In genomic region chr15:67085818-67086649, GRCh38 we compare ENCODE assay signal across 8 cellular contexts. TPM values are rescaled to one million over a fixed set of nuclear protein-coding genes. Genes with fewer than 3 reads are reported as not detected.
DNase-seq lines count a peak whose midpoint lies in the region; ATAC-seq, FAIRE-seq and TF ChIP-seq lines count a peak whose summit lies in the region.

No MANE protein-coding gene starts in this region.

- no peaks in the 10 kb centered on the region for H3K9me3 ChIP-seq in right atrium auricular region

- ATAC-seq in Right ventricle myocardium superior (ENCODE audit: poor library complexity) = peak; percentile 32
- ATAC-seq in HG02763 (IDR thresholded peaks at IDR 0.05; ENCODE audit: unreplicated experiment) = peak; percentile 55
- peak; percentile 27 for ATAC-seq in esophagus mucosa
- ATAC-seq in stimulated activated effector memory CD8-positive, alpha-beta T cell treated with anti-CD3 and anti-CD28 coated beads, Interleukin-12 subunit alpha, Interleukin-12 subunit beta, amount 100 ng/mL, for 72 hours = peak; percentile 77

- H3K9me3 Mint-ChIP-seq in stimulated activated effector memory CD8-positive, alpha-beta T cell treated with anti-CD3 and anti-CD28 coated beads, Interleukin-12 subunit alpha, Interleukin-12 subunit beta, amount 100 ng/mL, for 72 hours = no peaks in the 10 kb centered on the region

- H3K27ac ChIP-seq in right atrium auricular region = peak overlapping the region in 1 of 2 donors; percentile 6

- H3K27me3 ChIP-seq in right atrium auricular region = no peaks in the 10 kb centered on the region

- H3K36me3 Mint-ChIP-seq in stimulated activated effector memory CD8-positive, alpha-beta T cell treated with anti-CD3 and anti-CD28 coated beads, Interleukin-12 subunit alpha, Interleukin-12 subunit beta, amount 100 ng/mL, for 72 hours = peaks cover 51% of the 10 kb centered on the region

- TF ChIP-seq CTCF in right atrium auricular region (IDR thresholded peaks at IDR 0.05) = no peak

- H3K4me1 ChIP-seq in right atrium auricular region = peaks cover 0 to 97% of the 10 kb centered on the region in 2 donors

- H3K36me3 ChIP-seq in right atrium auricular region = no peaks in the 10 kb centered on the region

- DNase-seq in Right ventricle myocardium superior (no peak), right atrium auricular region (ENCODE audit: low spot score) (no peak), RCC 7860 (ENCODE audit: low spot score) (peak; percentile 51), putamen (ENCODE audit: low spot score) (no peak), NCI-H2196 (lab: John Stamatoyannopoulos, UW; ENCODE audit: unreplicated experiment) (no peak)
- DNase-seq in stimulated activated effector memory CD8-positive, alpha-beta T cell treated with anti-CD3 and anti-CD28 coated beads, Interleukin-12 subunit alpha, Interleukin-12 subunit beta, amount 100 ng/mL, for 72 hours (ENCODE audit: low spot score in 2 of 2) = no peak

- intact Hi-C loops in Right ventricle myocardium superior (cut with DNase I) = no loop called here

- peaks cover 100% of the 10 kb centered on the region for H3K4me1 Mint-ChIP-seq in stimulated activated effector memory CD8-positive, alpha-beta T cell treated with anti-CD3 and anti-CD28 coated beads, Interleukin-12 subunit alpha, Interleukin-12 subunit beta, amount 100 ng/mL, for 72 hours

- no peak for FAIRE-seq in RCC 7860 (lab: Jason Lieb, UNC)

- no peak overlapping the region for H3K4me3 ChIP-seq in right atrium auricular region

- H3K27ac Mint-ChIP-seq in stimulated activated effector memory CD8-positive, alpha-beta T cell treated with anti-CD3 and anti-CD28 coated beads, Interleukin-12 subunit alpha, Interleukin-12 subunit beta, amount 100 ng/mL, for 72 hours = peak overlapping the region; percentile 95

- H3K4me3 Mint-ChIP-seq in stimulated activated effector memory CD8-positive, alpha-beta T cell treated with anti-CD3 and anti-CD28 coated beads, Interleukin-12 subunit alpha, Interleukin-12 subunit beta, amount 100 ng/mL, for 72 hours = peak overlapping the region; percentile 74

RNA-seq across cellular contexts. Expression of gene SMAD3, which starts 20.6 kb away (rescaled TPM):
- total RNA-seq in Right ventricle myocardium superior (17.3 TPM), right atrium auricular region (10 to 100 TPM; 20.8 to 37.8 TPM), esophagus mucosa (35.6 TPM)

Comparison
In these comparisons a context has a peak if more than half of its experiments do, and no peak if none do; other contexts are left out.
1. ATAC-seq: peak in every context shown above with its lines; median percentile 77 in stimulated activated effector memory CD8-positive, alpha-beta T cell treated with anti-CD3 and anti-CD28 coated beads, Interleukin-12 subunit alpha, Interleukin-12 subunit beta, amount 100 ng/mL, for 72 hours; 55 in HG02763; 32 in Right ventricle myocardium superior; 27 in esophagus mucosa.